Comparison of ENCODE assay signal across 8 cellular contexts in genomic region chr3:46214751-46215352, GRCh38. TPM values are rescaled to one million over a fixed set of nuclear protein-coding genes. Genes with fewer than 3 reads are reported as not detected.
A peak's percentile ranks its signal among the peaks of the same experiment; 100 is the strongest.
DNase-seq lines count a peak whose midpoint lies in the region; ATAC-seq and TF ChIP-seq lines count a peak whose summit lies in the region.

No MANE protein-coding gene starts in this region.

- BruUV-seq in PC-9 (replicated peaks; lab: Mats Ljungman, UMichigan): no TSS peak

- H3K4me3 Mint-ChIP-seq in HFFc6: no peak overlapping the region

- DNase-seq in DND-41 (peak; percentile 48), HFFc6 (no peak), PC-9 (peak; percentile 36 to 62), left kidney (ENCODE audit: low read depth, low spot score) (peak; percentile 26), NCI-H1930 (lab: John Stamatoyannopoulos, UW) (no peak)

- H3K4me2 ChIP-seq in DND-41 (ENCODE audit: insufficient read depth, low read length) (no peak overlapping the region), PC-9 (no peak overlapping the region)

- ATAC-seq in DND-41 (ENCODE audit: insufficient read depth, low read depth): peak; percentile 58; the same call in 2 of the 3 replicates
- no peak for ATAC-seq in GM21381 (IDR thresholded peaks at IDR 0.05; ENCODE audit: unreplicated experiment)
- no peak for ATAC-seq in HG03354 (IDR thresholded peaks at IDR 0.05; ENCODE audit: poor library complexity, severe bottlenecking, unreplicated experiment)
- ATAC-seq in GM18498 (IDR thresholded peaks at IDR 0.05; ENCODE audit: unreplicated experiment): no peak

- intact Hi-C loops in PC-9 (cut with micrococcal nuclease; ENCODE audit: unreplicated experiment): loop anchor here (1.0 kb wide), 1 partner anchor 157 kb away; no protein-coding TSS in a partner anchor

- H3K36me3 Mint-ChIP-seq in HFFc6 (ENCODE audit: low read depth): no peaks in the 10 kb centered on the region

- no peaks in the 10 kb centered on the region; the same call in 1 of the 2 replicates for H3K9me3 Mint-ChIP-seq in HFFc6

- H3K27me3 Mint-ChIP-seq in HFFc6 (ENCODE audit: insufficient read depth): peaks cover 10% of the 10 kb centered on the region

- no peaks in the 10 kb centered on the region for H3K9me2 ChIP-seq in PC-9 (ENCODE audit: insufficient read depth)

- no peak overlapping the region for H3K9ac ChIP-seq in DND-41 (ENCODE audit: low read depth, low read length)

- TF ChIP-seq CTCF in DND-41 (IDR thresholded peaks at IDR 0.05; ENCODE audit: borderline replicate concordance, extremely low read depth, low read length, poor library complexity, severe bottlenecking): peak; percentile 73
- TF ChIP-seq CTCF in HFFc6 (IDR thresholded peaks at IDR 0.05): peak; percentile 62
- TF ChIP-seq CTCF in PC-9 (conservative IDR thresholded peaks at IDR 0.05): peak; percentile 45

- H3K27ac Mint-ChIP-seq in HFFc6: no peak overlapping the region

- H3K27me3 ChIP-seq in DND-41 (ENCODE audit: insufficient read depth, low read length, poor library complexity) (no peaks in the 10 kb centered on the region), PC-9 (ENCODE audit: insufficient read depth, low read depth) (no peaks in the 10 kb centered on the region)

- H3K36me3 ChIP-seq in DND-41 (ENCODE audit: insufficient read depth, low read length) (no peaks in the 10 kb centered on the region), PC-9 (ENCODE audit: low read depth) (no peaks in the 10 kb centered on the region)

- H3K27ac ChIP-seq in DND-41 (ENCODE audit: low read length) (peak overlapping the region; percentile 39; the same call in 1 of the 2 replicates), PC-9 (no peak overlapping the region)

- CTCF ChIA-PET in PC-9 (lab: Charles Lee): interaction anchor here (0.6 kb wide), 1 partner anchor 156 kb away, joined by 3 read pairs; the partner anchor contains the start of gene CCR5

- H3K4me3 ChIP-seq in DND-41 (ENCODE audit: low read depth in 1 of 2, low read length in 2 of 2) (no peak overlapping the region), PC-9 (no peak overlapping the region)

- POLR2A ChIA-PET in PC-9 (lab: Charles Lee; ENCODE audit: unreplicated experiment): no interaction called here

- H3K79me2 ChIP-seq in DND-41 (ENCODE audit: insufficient read depth, low read length) (no peaks in the 10 kb centered on the region), PC-9 (ENCODE audit: low read depth) (no peaks in the 10 kb centered on the region)

- peaks cover 29% of the 10 kb centered on the region for H3K4me1 ChIP-seq in DND-41 (ENCODE audit: insufficient read depth, low read length)
- peaks cover 10% of the 10 kb centered on the region; the same call in 1 of the 2 replicates for H3K4me1 ChIP-seq in PC-9 (replicated peaks; ENCODE audit: insufficient read depth)

- no peaks in the 10 kb centered on the region for H4K20me1 ChIP-seq in DND-41 (ENCODE audit: insufficient read depth, low read length)
- H4K20me1 ChIP-seq in PC-9 (ENCODE audit: insufficient read depth): no peaks in the 10 kb centered on the region

- H3K9me3 ChIP-seq in DND-41 (ENCODE audit: insufficient read depth, low read length, severe bottlenecking) (no peaks in the 10 kb centered on the region), PC-9 (ENCODE audit: insufficient read depth, low read depth) (no peaks in the 10 kb centered on the region)

- no peak overlapping the region for H2AFZ ChIP-seq in DND-41 (ENCODE audit: low read depth, low read length)
- H2AFZ ChIP-seq in PC-9: no peak overlapping the region

- H3K4me1 Mint-ChIP-seq in HFFc6 (ENCODE audit: low read depth): peaks cover 10% of the 10 kb centered on the region; the same call in 1 of the 2 replicates

- no peaks in the 10 kb centered on the region for H3F3A ChIP-seq in PC-9 (ENCODE audit: insufficient read depth, low read depth)

RNA-seq across cellular contexts. Expression of gene CCR1, which starts 6.7 kb away (rescaled TPM):
- total RNA-seq in HFFc6 (2021; fragmentation: NEBNext Ultra II Directional; extraction: Animal tissue kit (Norgen Biotek cat#: 25700)): not detected
- 0.28 TPM in 1 of 2 replicates, not detected in the other for total RNA-seq in PC-9 (2021)

RNA-seq across cellular contexts. Expression of gene CCR3, which starts 27.4 kb away (rescaled TPM):
- not detected for total RNA-seq in HFFc6 (2021; fragmentation: NEBNext Ultra II Directional; extraction: Animal tissue kit (Norgen Biotek cat#: 25700))
- 1.7 and 3.1 TPM in 2 replicates for total RNA-seq in PC-9 (2021)

Comparison
In these comparisons a context has a peak if more than half of its experiments do, and no peak if none do; other contexts are left out.
1. DNase-seq: peak in DND-41 (single experiment), PC-9 (2 of 2) and left kidney (single experiment); none in HFFc6 (single experiment) and NCI-H1930 (0 of 2).
2. Peak in every context shown above with its lines, with median percentiles within 50 percentile points of each other: CTCF ChIP-seq.